ENCODE assay signal across 8 cellular contexts in the genomic region with DNA sequence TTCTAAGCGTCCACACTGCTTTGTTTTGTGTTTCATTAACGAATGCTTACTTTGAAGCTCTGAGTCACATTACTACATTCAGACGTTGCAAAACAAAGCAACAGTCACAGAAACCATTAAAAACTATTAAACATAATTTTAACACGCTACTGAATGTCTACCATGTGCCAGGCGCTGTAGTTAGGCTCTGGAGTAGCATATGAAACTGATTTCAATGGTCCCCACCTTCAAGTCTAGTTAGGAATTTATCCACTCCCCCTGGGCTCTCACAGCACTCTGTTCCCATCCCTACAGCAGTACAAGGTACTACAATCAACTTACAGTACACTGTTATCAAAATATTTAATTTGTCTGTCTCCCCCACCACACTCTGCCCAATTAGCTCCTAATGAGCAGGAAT. TPM values are rescaled to one million over a fixed set of nuclear protein-coding genes. Genes with fewer than 3 reads are reported as not detected.
A peak's percentile ranks its signal among the peaks of the same experiment; 100 is the strongest.
DNase-seq lines count a peak whose midpoint lies in the region; ATAC-seq and TF ChIP-seq lines count a peak whose summit lies in the region.

No MANE protein-coding gene starts in this region.

- peak overlapping the region; percentile 79 for H3K27ac ChIP-seq in left ventricle myocardium inferior (replicated peaks)
- peak overlapping the region in 2 of 5 donors; percentile 46 to 83 for H3K27ac ChIP-seq in adrenal gland
- H3K27ac ChIP-seq in vagina = peak overlapping the region; percentile 60

- no peak for DNase-seq in left ventricle myocardium inferior
- no peak for DNase-seq in cardiac septum (ENCODE audit: low spot score)
- no peak for DNase-seq in adrenal gland
- DNase-seq in left colon = no peak
- DNase-seq in vagina (ENCODE audit: extremely low spot score in 2 of 2) = no peak
- no peak for DNase-seq in medulla oblongata (ENCODE audit: extremely low spot score)
- DNase-seq in stimulated activated CD4-positive, alpha-beta T cell treated with anti-CD3 and anti-CD28 coated beads, Interleukin-4, amount 100 ng/mL, for 1 hour = no peak

- ATAC-seq in left colon = peak; percentile 46
- ATAC-seq in GM19023 (IDR thresholded peaks at IDR 0.05; ENCODE audit: unreplicated experiment) = no peak

- H3K9me3 ChIP-seq in left ventricle myocardium inferior (replicated peaks) = no peaks in the 10 kb centered on the region
- no peaks in the 10 kb centered on the region for H3K9me3 ChIP-seq in adrenal gland (replicated peaks in 1 of 3)
- H3K9me3 ChIP-seq in vagina = no peaks in the 10 kb centered on the region

- peaks cover 37% of the 10 kb centered on the region for H3K36me3 ChIP-seq in left ventricle myocardium inferior
- H3K36me3 ChIP-seq in adrenal gland (replicated peaks in 1 of 2) = peaks cover 0 to 36% of the 10 kb centered on the region in 2 donors
- H3K36me3 ChIP-seq in vagina = peaks cover 0 to 33% of the 10 kb centered on the region in 2 donors

- H3K27me3 ChIP-seq in left ventricle myocardium inferior (ENCODE audit: low read depth) (no peaks in the 10 kb centered on the region), adrenal gland (no peaks in the 10 kb centered on the region), vagina (no peaks in the 10 kb centered on the region)

- peak overlapping the region; percentile 82 for H3K4me3 ChIP-seq in left ventricle myocardium inferior
- peak overlapping the region in 3 of 4 donors; percentile 7 to 65 (median 48) for H3K4me3 ChIP-seq in adrenal gland
- H3K4me3 ChIP-seq in vagina = peak overlapping the region; percentile 69 to 86

- WGBS in adrenal gland, 4 donors = 7 to 9% (median 8%) methylated on average over 5 of the region's 5 CpGs

- TF ChIP-seq CTCF in left ventricle myocardium inferior (IDR thresholded peaks at IDR 0.05; ENCODE audit: borderline replicate concordance) (no peak), adrenal gland (IDR thresholded peaks at IDR 0.05) (no peak), vagina (IDR thresholded peaks at IDR 0.05) (no peak)

- peaks cover 22% of the 10 kb centered on the region for H3K4me1 ChIP-seq in left ventricle myocardium inferior
- peaks cover 0 to 10% of the 10 kb centered on the region in 2 donors for H3K4me1 ChIP-seq in adrenal gland (replicated peaks in 1 of 2)
- H3K4me1 ChIP-seq in vagina = peaks cover 17% of the 10 kb centered on the region

- TF ChIP-seq POLR2A in adrenal gland (IDR thresholded peaks at IDR 0.05) = no peak
- TF ChIP-seq POLR2A in vagina (IDR thresholded peaks at IDR 0.05) = no peak

- intact Hi-C loops in left ventricle myocardium inferior (cut with micrococcal nuclease) (no loop called here), cardiac septum (cut with DNase I) (loop anchor here (5.0 to 10.0 kb wide), 2 partner anchors 44 to 466 kb away; partner anchors contain the start of gene COPRS), adrenal gland (cut with DNase I) (no loop called here), left colon (cut with DNase I, micrococcal nuclease) (no loop called here), vagina (cut with DNase I) (loop anchor here (10.0 kb wide), 1 partner anchor 466 kb away; no protein-coding TSS in a partner anchor)

RNA-seq across cellular contexts. Expression of gene UTP6, which starts 0.6 kb away (rescaled TPM):
- total RNA-seq in left ventricle myocardium inferior = 32.0 TPM
- 27.2 TPM for total RNA-seq in cardiac septum
- 10 to 100 TPM in 7 of 8 donors, 1 to 10 TPM in 1; 7.0 to 68.1 (median 34.6) TPM for total RNA-seq in adrenal gland
- 10 to 100 TPM; 32.9 to 93.9 (median 72.9) TPM for polyA plus RNA-seq in adrenal gland
- 10 to 100 TPM; 36.4 to 37.0 TPM for total RNA-seq in left colon
- total RNA-seq in vagina = 28.5 TPM

RNA-seq across cellular contexts. Expression of gene SUZ12, which starts 35.9 kb away (rescaled TPM):
- 12.6 TPM for total RNA-seq in left ventricle myocardium inferior
- 14.7 TPM for total RNA-seq in cardiac septum
- total RNA-seq in adrenal gland = 10 to 100 TPM; 10.3 to 24.1 (median 19.8) TPM
- polyA plus RNA-seq in adrenal gland = 10 to 100 TPM in 2 of 3 donors, 1 to 10 TPM in 1; 8.7 to 27.1 (median 15.8) TPM
- 10 to 100 TPM; 21.7 to 23.0 TPM for total RNA-seq in left colon
- 14.7 TPM for total RNA-seq in vagina

RNA-seq across cellular contexts. Expression of gene COPRS, which starts 41.8 kb away (rescaled TPM):
- 52.5 TPM for total RNA-seq in left ventricle myocardium inferior
- 51.9 TPM for total RNA-seq in cardiac septum
- 100 to 1,000 TPM in 1 of 8 donors, 10 to 100 TPM in 7; 40.4 to 126 (median 57.8) TPM for total RNA-seq in adrenal gland
- 10 to 100 TPM; 31.0 to 54.1 (median 41.8) TPM for polyA plus RNA-seq in adrenal gland
- total RNA-seq in left colon = 10 to 100 TPM; 15.9 to 23.6 TPM
- total RNA-seq in vagina = 35.4 TPM

Comparison
In these comparisons a context has a peak if more than half of its experiments do, and no peak if none do; other contexts are left out.
1. intact Hi-C loops: an anchor here in cardiac septum (5.0 to 10.0 kb wide) and vagina (10.0 kb wide); none called in left ventricle myocardium inferior, adrenal gland and left colon.